36 cellular contexts compared by ENCODE assay signal in genomic region chr19:33329060-33329459, GRCh38. TPM values are rescaled to one million over a fixed set of nuclear protein-coding genes. Genes with fewer than 3 reads are reported as not detected.
"Had no signal": no experiment of that assay in that cellular context is flagged by ENCODE, and none has a peak within 500 bp of the region (broad histone marks: within the 10 kb centered on the region; RNA-seq: fewer than 3 reads in every experiment).

No MANE protein-coding gene starts in this region.

- DNase-seq: activated CD4-positive, alpha-beta memory T cell treated with anti-CD3 and anti-CD28 coated beads for 36 hours; activated CD4-positive, alpha-beta T cell treated with anti-CD3 and anti-CD28 coated beads for 36 hours; activated CD4-positive, alpha-beta T cell treated with anti-CD3 and anti-CD28 coated beads, Interleukin-2, amount 10 ng/mL, durations not matched to agents 24 days and 14 days; activated CD4-positive, CD25-positive, alpha-beta regulatory T cell; activated CD4-positive, CD25-positive, alpha-beta regulatory T cell treated with anti-CD3 and anti-CD28 coated beads, Interleukin-2, amount 50 U/mL, for 72 hours; activated CD8-positive, alpha-beta memory T cell treated with anti-CD3 and anti-CD28 coated beads, Interleukin-2, amount 50 U/mL, for 48 hours; activated CD8-positive, alpha-beta T cell treated with anti-CD3 and anti-CD28 coated beads, Interleukin-2, amount 10 ng/mL, durations not matched to agents 7 days and 5 days; activated gamma-delta T cell; activated naive CD4-positive, alpha-beta T cell; activated naive CD4-positive, alpha-beta T cell treated with anti-CD3 and anti-CD28 coated beads, Interleukin-2, amount 10 ng/mL, durations not matched to agents 7 days and 5 days; activated naive CD8-positive, alpha-beta T cell treated with anti-CD3 and anti-CD28 coated beads, Interleukin-2, amount 10 ng/mL, durations not matched to agents 7 days and 5 days; activated T-cell treated with anti-CD3 and anti-CD28 coated beads for 4 hours; activated T-cell treated with anti-CD3 and anti-CD28 coated beads, Interleukin-2, amount 50 U/mL, for 24 hours; activated T-cell treated with anti-CD3 and anti-CD28 coated beads, Interleukin-2, amount 50 U/mL, for 72 hours; central memory CD4-positive, alpha-beta T cell; dermis blood vessel endothelial cell; effector CD4-positive, alpha-beta T cell; effector memory CD8-positive, alpha-beta T cell; esophagus squamous epithelium; foreskin melanocyte; heart right ventricle; T-cell; T1000 had no signal

- H3K4me3 Mint-ChIP-seq: activated CD4-positive, alpha-beta memory T cell treated with anti-CD3 and anti-CD28 coated beads for 36 hours; activated CD4-positive, alpha-beta T cell treated with anti-CD3 and anti-CD28 coated beads for 36 hours; activated CD4-positive, alpha-beta T cell treated with anti-CD3 and anti-CD28 coated beads, Interleukin-2, amount 10 ng/mL, durations not matched to agents 24 days and 14 days; activated CD8-positive, alpha-beta T cell treated with anti-CD3 and anti-CD28 coated beads, Interleukin-2, amount 10 ng/mL, durations not matched to agents 7 days and 5 days; activated naive CD4-positive, alpha-beta T cell treated with anti-CD3 and anti-CD28 coated beads, Interleukin-2, amount 10 ng/mL, durations not matched to agents 7 days and 5 days; activated naive CD8-positive, alpha-beta T cell treated with anti-CD3 and anti-CD28 coated beads, Interleukin-2, amount 10 ng/mL, durations not matched to agents 7 days and 5 days; activated T-cell treated with anti-CD3 and anti-CD28 coated beads, Interleukin-2, amount 50 U/mL, for 24 hours; activated T-cell treated with anti-CD3 and anti-CD28 coated beads, Interleukin-2, amount 50 U/mL, for 72 hours; brain; effector memory CD8-positive, alpha-beta T cell; T-cell; T-helper 1 cell treated with Interleukin-12 subunit alpha and Interleukin-12 subunit beta and Interleukin-4 antibody, amounts not matched to agents 30 μg/mL and 1 μg/mL, for 36 hours; T-helper 2 cell treated with Interferon-gamma antibody and Interleukin-4, amounts not matched to agents 5 μg/mL and 100 μg/mL, for 36 hours had no signal

- ATAC-seq: activated CD4-positive, alpha-beta T cell treated with anti-CD3 and anti-CD28 coated beads for 36 hours; activated CD8-positive, alpha-beta T cell treated with anti-CD3 and anti-CD28 coated beads, Interleukin-2, amount 10 ng/mL, durations not matched to agents 7 days and 5 days; activated naive CD4-positive, alpha-beta T cell treated with anti-CD3 and anti-CD28 coated beads, Interleukin-2, amount 50 U/mL, for 72 hours; activated T-cell treated with anti-CD3 and anti-CD28 coated beads, Interleukin-2, amount 50 U/mL, for 72 hours; effector memory CD8-positive, alpha-beta T cell; gastroesophageal sphincter; heart right ventricle; T-cell had no signal

- H3K36me3 Mint-ChIP-seq: activated CD4-positive, alpha-beta memory T cell treated with anti-CD3 and anti-CD28 coated beads for 36 hours; activated naive CD4-positive, alpha-beta T cell treated with anti-CD3 and anti-CD28 coated beads, Interleukin-2, amount 10 ng/mL, durations not matched to agents 7 days and 5 days; activated naive CD4-positive, alpha-beta T cell treated with anti-CD3 and anti-CD28 coated beads, Interleukin-2, amount 50 U/mL, for 72 hours; activated naive CD8-positive, alpha-beta T cell treated with anti-CD3 and anti-CD28 coated beads, Interleukin-2, amount 10 ng/mL, durations not matched to agents 7 days and 5 days; brain; T-cell had no signal

- FAIRE-seq: endometrium, endothelial cell of umbilical vein had no signal

- H3K9me3 Mint-ChIP-seq: activated CD4-positive, alpha-beta T cell treated with anti-CD3 and anti-CD28 coated beads, Interleukin-2, amount 10 ng/mL, durations not matched to agents 24 days and 14 days; activated naive CD4-positive, alpha-beta T cell treated with anti-CD3 and anti-CD28 coated beads, Interleukin-2, amount 10 ng/mL, durations not matched to agents 7 days and 5 days; activated naive CD4-positive, alpha-beta T cell treated with anti-CD3 and anti-CD28 coated beads, Interleukin-2, amount 50 U/mL, for 72 hours; activated naive CD8-positive, alpha-beta T cell treated with anti-CD3 and anti-CD28 coated beads, Interleukin-2, amount 10 ng/mL, durations not matched to agents 7 days and 5 days; activated T-cell treated with anti-CD3 and anti-CD28 coated beads, Interleukin-2, amount 50 U/mL, for 24 hours; activated T-cell treated with anti-CD3 and anti-CD28 coated beads, Interleukin-2, amount 50 U/mL, for 72 hours; effector memory CD8-positive, alpha-beta T cell; T-helper 1 cell treated with Interleukin-12 subunit alpha and Interleukin-12 subunit beta and Interleukin-4 antibody, amounts not matched to agents 30 μg/mL and 1 μg/mL, for 36 hours; T-helper 2 cell treated with Interferon-gamma antibody and Interleukin-4, amounts not matched to agents 5 μg/mL and 100 μg/mL, for 36 hours had no signal

- H3K36me3 ChIP-seq: ascending aorta, breast epithelium, cardiac muscle cell, esophagus squamous epithelium, gastroesophageal sphincter, heart right ventricle had no signal

- H3K27me3 ChIP-seq: ascending aorta, breast epithelium, cardiac muscle cell had no signal

- H3K4me3 ChIP-seq: ascending aorta, breast epithelium, cardiac muscle cell, coronary artery, esophagus squamous epithelium, gastroesophageal sphincter, heart right ventricle had no signal

- H3K4me1 Mint-ChIP-seq: activated CD4-positive, alpha-beta T cell treated with anti-CD3 and anti-CD28 coated beads for 36 hours; activated CD4-positive, alpha-beta T cell treated with anti-CD3 and anti-CD28 coated beads, Interleukin-2, amount 10 ng/mL, durations not matched to agents 24 days and 14 days; activated naive CD4-positive, alpha-beta T cell treated with anti-CD3 and anti-CD28 coated beads, Interleukin-2, amount 10 ng/mL, durations not matched to agents 7 days and 5 days; activated naive CD8-positive, alpha-beta T cell treated with anti-CD3 and anti-CD28 coated beads, Interleukin-2, amount 10 ng/mL, durations not matched to agents 7 days and 5 days; brain; T-cell had no signal

- H3K27ac ChIP-seq: ascending aorta, breast epithelium, cardiac muscle cell, coronary artery, epithelial cell of prostate, esophagus squamous epithelium, gastroesophageal sphincter, heart right ventricle had no signal

- H3K4me1 ChIP-seq: ascending aorta, breast epithelium, esophagus squamous epithelium, gastroesophageal sphincter had no signal

- H3K27ac Mint-ChIP-seq: activated CD4-positive, alpha-beta memory T cell treated with anti-CD3 and anti-CD28 coated beads for 36 hours; activated CD4-positive, alpha-beta T cell treated with anti-CD3 and anti-CD28 coated beads for 36 hours; activated CD4-positive, alpha-beta T cell treated with anti-CD3 and anti-CD28 coated beads, Interleukin-2, amount 10 ng/mL, durations not matched to agents 24 days and 14 days; activated CD8-positive, alpha-beta T cell treated with anti-CD3 and anti-CD28 coated beads, Interleukin-2, amount 10 ng/mL, durations not matched to agents 7 days and 5 days; activated naive CD4-positive, alpha-beta T cell treated with anti-CD3 and anti-CD28 coated beads, Interleukin-2, amount 10 ng/mL, durations not matched to agents 7 days and 5 days; activated naive CD4-positive, alpha-beta T cell treated with anti-CD3 and anti-CD28 coated beads, Interleukin-2, amount 50 U/mL, for 72 hours; activated naive CD8-positive, alpha-beta T cell treated with anti-CD3 and anti-CD28 coated beads, Interleukin-2, amount 10 ng/mL, durations not matched to agents 7 days and 5 days; activated T-cell treated with anti-CD3 and anti-CD28 coated beads, Interleukin-2, amount 50 U/mL, for 24 hours; activated T-cell treated with anti-CD3 and anti-CD28 coated beads, Interleukin-2, amount 50 U/mL, for 72 hours; brain; T-cell; T-helper 1 cell treated with Interleukin-12 subunit alpha and Interleukin-12 subunit beta and Interleukin-4 antibody, amounts not matched to agents 30 μg/mL and 1 μg/mL, for 36 hours; T-helper 2 cell treated with Interferon-gamma antibody and Interleukin-4, amounts not matched to agents 5 μg/mL and 100 μg/mL, for 36 hours had no signal

RNA-seq across cellular contexts. Expression of gene CEBPA, which starts 26.7 kb away (rescaled TPM):
- total RNA-seq: endothelial cell of umbilical vein had no signal
- polyA plus RNA-seq: fibroblast of lung had no signal
